14 cellular contexts compared by ENCODE assay signal in genomic region chr17:31741371-31741770, GRCh38.
"Had no signal": no experiment of that assay in that cellular context is flagged by ENCODE, and none has a peak within 500 bp of the region (broad histone marks: within the 10 kb centered on the region; RNA-seq: fewer than 3 reads in every experiment).

No MANE protein-coding gene starts in this region.

- H3K27me3 ChIP-seq: ovary had no signal

- H3K9me3 Mint-ChIP-seq: activated CD8-positive, alpha-beta T cell treated with anti-CD3 and anti-CD28 coated beads for 36 hours; activated naive CD8-positive, alpha-beta T cell treated with anti-CD3 and anti-CD28 coated beads for 36 hours; activated T-cell treated with anti-CD3 and anti-CD28 coated beads, Interleukin-2, amount 50 U/mL, for 4 hours; WTC11 had no signal

- H3K4me1 Mint-ChIP-seq: activated naive CD8-positive, alpha-beta T cell treated with anti-CD3 and anti-CD28 coated beads for 36 hours had no signal

- DNase-seq: activated CD4-positive, alpha-beta T cell treated with anti-CD3 and anti-CD28 coated beads for 48 hours; activated CD8-positive, alpha-beta T cell treated with anti-CD3 and anti-CD28 coated beads for 36 hours; activated effector memory CD4-positive, alpha-beta T cell treated with Interleukin-2 at 50 U/mL for 16 hours; activated naive CD8-positive, alpha-beta T cell treated with anti-CD3 and anti-CD28 coated beads for 36 hours; activated T-cell treated with anti-CD3 and anti-CD28 coated beads, Interleukin-2, amount 50 U/mL, for 4 hours; anterior cingulate cortex; hypothalamus; kidney glomerular epithelial cell; ovary; stimulated activated CD4-positive, alpha-beta T cell treated with anti-CD3 and anti-CD28 coated beads, Interleukin-12 subunit alpha, Interleukin-12 subunit beta, amount 100 ng/mL, for 4 hours; stimulated activated CD4-positive, alpha-beta T cell treated with anti-CD3 and anti-CD28 coated beads, Interleukin-2, amount 100 ng/mL, for 24 hours; T-helper 17 cell had no signal

- H3K27ac ChIP-seq: epithelial cell of prostate, ovary had no signal

- H3K4me3 ChIP-seq: ovary had no signal

- H3K9me3 ChIP-seq: ovary had no signal

- H3K36me3 Mint-ChIP-seq: activated naive CD8-positive, alpha-beta T cell treated with anti-CD3 and anti-CD28 coated beads for 36 hours; WTC11 had no signal

- H3K27ac Mint-ChIP-seq: activated CD8-positive, alpha-beta T cell treated with anti-CD3 and anti-CD28 coated beads for 36 hours; activated naive CD8-positive, alpha-beta T cell treated with anti-CD3 and anti-CD28 coated beads for 36 hours; WTC11 had no signal

- H3K36me3 ChIP-seq: ovary had no signal

- ATAC-seq: activated CD8-positive, alpha-beta T cell treated with anti-CD3 and anti-CD28 coated beads for 36 hours; activated T-cell treated with anti-CD3 and anti-CD28 coated beads, Interleukin-2, amount 50 U/mL, for 4 hours; T-helper 17 cell; WTC11 had no signal

- H3K4me3 Mint-ChIP-seq: activated CD8-positive, alpha-beta T cell treated with anti-CD3 and anti-CD28 coated beads for 36 hours; activated naive CD8-positive, alpha-beta T cell treated with anti-CD3 and anti-CD28 coated beads for 36 hours; activated T-cell treated with anti-CD3 and anti-CD28 coated beads, Interleukin-2, amount 50 U/mL, for 4 hours; T-helper 17 cell; WTC11 had no signal
